In genomic region chr13:109868583-109869311, GRCh38 we compare ENCODE assay signal across 9 cellular contexts.
DNase-seq lines count a peak whose midpoint lies in the region; ATAC-seq, FAIRE-seq and TF ChIP-seq lines count a peak whose summit lies in the region.
"Had no signal": no experiment of that assay in that cellular context is flagged by ENCODE, and none has a peak within 500 bp of the region (broad histone marks: within the 10 kb centered on the region; RNA-seq: fewer than 3 reads in every experiment).

No MANE protein-coding gene starts in this region.

- H3K27ac ChIP-seq in fibroblast of lung (ENCODE audit: insufficient read depth, low read length) (no peak overlapping the region), pancreas (peak overlapping the region; percentile 43 to 87 (median 72))

- peak; percentile 21 for DNase-seq in Caki2 (ENCODE audit: low read depth)
- peak; percentile 54 for DNase-seq in M059J (ENCODE audit: low read depth)
- DNase-seq in fibroblast of lung (ENCODE audit: low read depth in 2 of 2): peak in 1 of 2 donors; percentile 14
- no peak for DNase-seq in pancreas
- DNase-seq in GM19239 (ENCODE audit: insufficient read length, low spot score): no peak
- DNase-seq in COLO668 (lab: John Stamatoyannopoulos, UW; ENCODE audit: unreplicated experiment): no peak
- DNase-seq in osteocyte (ENCODE audit: extremely low spot score, unreplicated experiment): no peak
- DNase-seq: central memory CD4-positive, alpha-beta T cell had no signal

- H3K9me3 Mint-ChIP-seq in osteocyte (ENCODE audit: unreplicated experiment): no peaks in the 10 kb centered on the region

- H3K9me3 ChIP-seq in fibroblast of lung (ENCODE audit: control insufficient read depth, insufficient read depth, low read depth, low read length) (no peaks in the 10 kb centered on the region), pancreas (no peaks in the 10 kb centered on the region)

- H3K4me1 Mint-ChIP-seq in osteocyte (ENCODE audit: unreplicated experiment): no peaks in the 10 kb centered on the region

- H3K27me3 ChIP-seq in fibroblast of lung (ENCODE audit: control insufficient read depth, insufficient read depth, low read length) (no peaks in the 10 kb centered on the region), pancreas (no peaks in the 10 kb centered on the region)

- H3K4me3 ChIP-seq in fibroblast of lung (replicated peaks in 1 of 4; ENCODE audit: control extremely low read depth in 1 of 4, insufficient read depth in 1 of 4, low read depth in 3 of 4, low read length in 4 of 4) (no peak overlapping the region), pancreas (peak overlapping the region in 2 of 4 donors; percentile 31 to 48)

- H3K4me1 ChIP-seq in fibroblast of lung (ENCODE audit: control insufficient read depth, extremely low read depth, insufficient read depth, low read length) (peaks cover 9% of the 10 kb centered on the region), pancreas (peaks cover 10 to 19% (median 17%) of the 10 kb centered on the region in 3 donors)

- ATAC-seq in pancreas (peak; percentile 39 to 59 (median 50)), GM19324 (IDR thresholded peaks at IDR 0.05; ENCODE audit: low FRiP score, unreplicated experiment) (no peak)

- peaks cover 10% of the 10 kb centered on the region for H3K27me3 Mint-ChIP-seq in osteocyte (ENCODE audit: unreplicated experiment)

- intact Hi-C loops in pancreas (cut with DNase I): no loop called here

- H3K36me3 ChIP-seq in fibroblast of lung (ENCODE audit: control insufficient read depth, insufficient read depth, low read length): no peaks in the 10 kb centered on the region
- H3K36me3 ChIP-seq in pancreas: no peaks in the 10 kb centered on the region

- no peak overlapping the region for H3K4me3 Mint-ChIP-seq in osteocyte (ENCODE audit: unreplicated experiment)

- H4K20me1 ChIP-seq in fibroblast of lung (ENCODE audit: control insufficient read depth, extremely low read depth, insufficient read depth, low read length): no peaks in the 10 kb centered on the region

- H3K4me2 ChIP-seq in fibroblast of lung (ENCODE audit: extremely low read depth, insufficient read depth, low read length): peak overlapping the region; percentile 91

- WGBS in pancreas, 2 donors: 43 to 47% methylated on average over 3 of the region's 3 CpGs

- in situ Hi-C loops in Caki2 (cut with HindIII; ENCODE audit: low pct_unique_long_range_greater_than_20kb, low sequenced_read_pairs): no loop called here

- H3K36me3 Mint-ChIP-seq in osteocyte (ENCODE audit: unreplicated experiment): no peaks in the 10 kb centered on the region

- TF ChIP-seq CTCF in fibroblast of lung (conservative IDR thresholded peaks at IDR 0.05 in 1 of 2, IDR thresholded peaks at IDR 0.05 in 1 of 2; ENCODE audit: low read depth in 1 of 2, low read length in 2 of 2) (no peak), pancreas (IDR thresholded peaks at IDR 0.05) (no peak), osteocyte (IDR thresholded peaks at IDR 0.05) (no peak)

- H3K27ac Mint-ChIP-seq in osteocyte (ENCODE audit: unreplicated experiment): no peak overlapping the region

- H2AFZ ChIP-seq in fibroblast of lung (ENCODE audit: low read length): no peak overlapping the region

- H3K9ac ChIP-seq in fibroblast of lung (ENCODE audit: insufficient read depth, low read length): no peak overlapping the region

- FAIRE-seq in pancreas (lab: Jason Lieb, UNC) (no peak), GM19239 (lab: Jason Lieb, UNC) (no peak)

- no peaks in the 10 kb centered on the region for H3K79me2 ChIP-seq in fibroblast of lung (ENCODE audit: control insufficient read depth, insufficient read depth, low read length)

Comparison
In these comparisons a context has a peak if more than half of its experiments do, and no peak if none do; other contexts are left out.
1. DNase-seq: peak in Caki2 (single experiment) and M059J (single experiment); none in pancreas (0 of 6), GM19239 (single experiment), COLO668 (single experiment) and osteocyte (single experiment).